Comparison of ENCODE assay signal across 1 cellular context in genomic region chr1:32964461-32965250, GRCh38.
TF ChIP-seq lines count a peak whose summit lies in the region.

TSS of gene RNF19B (minus strand) at chr1:32964809. CDS start at chr1:32964685, 124 bp downstream.

TF ChIP-seq in HepG2, 621 proteins besides CTCF, POLR2A, EP300 and RAD21 (continued from another document):
- TF ChIP-seq ZNF687 (CRISPR knock-in tag; IDR thresholded peaks at IDR 0.05): peak; percentile 71
- TF ChIP-seq TBL1XR1 (IDR thresholded peaks at IDR 0.05; ENCODE audit: borderline replicate concordance, low read length, partially characterized antibody): peak; percentile 45
- TF ChIP-seq ZNF414 (CRISPR knock-in tag; IDR thresholded peaks at IDR 0.05): no peak
- peak; percentile 62 for TF ChIP-seq ZNF607 (CRISPR knock-in tag; IDR thresholded peaks at IDR 0.05; ENCODE audit: borderline replicate concordance)
- no peak for TF ChIP-seq SSRP1 (CRISPR knock-in tag; IDR thresholded peaks at IDR 0.05)
- TF ChIP-seq ZBTB1 (CRISPR knock-in tag; IDR thresholded peaks at IDR 0.05; ENCODE audit: borderline replicate concordance): no peak
- TF ChIP-seq ESRRA (CRISPR knock-in tag; IDR thresholded peaks at IDR 0.05; ENCODE audit: low read depth): no peak
